In the genomic region with DNA sequence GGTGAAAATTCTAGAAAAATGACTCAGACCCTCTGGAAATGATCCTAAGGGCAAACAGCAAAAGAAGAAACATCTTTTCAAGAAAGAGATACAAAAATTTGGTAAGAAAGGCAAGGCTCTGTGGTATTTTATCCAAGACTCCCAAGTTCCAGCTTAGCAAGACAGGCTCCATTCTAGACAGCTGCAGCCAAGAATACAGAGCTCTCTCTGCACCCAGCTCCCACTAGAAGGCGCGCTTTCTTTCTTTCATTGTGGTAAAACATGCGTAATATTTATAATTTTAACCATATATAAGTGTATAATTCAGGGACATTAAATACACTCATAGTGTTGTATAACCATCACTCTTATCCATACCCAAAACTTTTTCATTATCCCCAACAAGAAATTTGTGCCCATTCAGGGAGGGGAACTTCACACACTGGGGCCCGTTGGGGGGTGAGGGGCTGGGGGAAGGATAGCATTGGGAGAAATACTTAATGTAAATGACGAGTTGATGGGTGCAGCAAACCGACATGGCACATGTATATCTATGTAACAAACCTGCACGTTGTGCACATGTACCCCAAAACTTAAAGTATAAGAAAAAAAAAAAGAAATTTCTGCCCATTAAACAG, we compare ENCODE assay signal across 13 cellular contexts. TPM values are rescaled to one million over a fixed set of nuclear protein-coding genes. Genes with fewer than 3 reads are reported as not detected.
DNase-seq lines count a peak whose midpoint lies in the region; ATAC-seq and TF ChIP-seq lines count a peak whose summit lies in the region.
"Had no signal": no experiment of that assay in that cellular context is flagged by ENCODE, and none has a peak within 500 bp of the region (broad histone marks: within the 10 kb centered on the region; RNA-seq: fewer than 3 reads in every experiment).

No MANE protein-coding gene starts in this region.

- H3K79me2 ChIP-seq in OCI-LY3 (ENCODE audit: low read length), result no peaks in the 10 kb centered on the region

- no peaks in the 10 kb centered on the region for H4K20me1 ChIP-seq in OCI-LY3 (ENCODE audit: insufficient read depth, low read length)

- POLR2A ChIA-PET in A673 (lab: Charles Lee; ENCODE audit: low non-redundant PET), result interaction anchor here (0.6 kb wide), 1 partner anchor 480 kb away, joined by 4 read pairs; no protein-coding TSS in a partner anchor
- POLR2A ChIA-PET in CD4-positive, alpha-beta T cell (lab: Charles Lee), result no interaction called here

- no peak overlapping the region for H2AFZ ChIP-seq in OCI-LY3 (ENCODE audit: low read depth, low read length)

- WGBS in spleen, 5 donors, result 70 to 90% (median 77%) methylated on average over 7 of the region's 7 CpGs
- WGBS in esophagus muscularis mucosa, result 69% methylated on average over 7 of the region's 7 CpGs

- peaks cover 5% of the 10 kb centered on the region for H3K4me1 Mint-ChIP-seq in CD4-positive, alpha-beta T cell (ENCODE audit: low read depth)

- DNase-seq in A673 (ENCODE audit: low spot score) (peak; percentile 38), GM12864 (ENCODE audit: low read depth) (no peak), dermis blood vessel endothelial cell (peak; percentile 14), spleen (no peak), esophagus muscularis mucosa (ENCODE audit: extremely low spot score) (no peak)
- DNase-seq in CD4-positive, alpha-beta T cell, result no peak
- DNase-seq in activated CD4-positive, alpha-beta T cell treated with anti-CD3 and anti-CD28 coated beads for 4 hours, result no peak
- DNase-seq: aorta; NCI-H2029 treated with DMSO at 0.1 percent for 48 hours; Peyer's patch; stimulated activated naive B cell treated with anti-CD40 and anti-IgM and Interleukin-4, amounts not matched to agents 10 μg/mL and 1 μg/mL and 100 μg/mL, for 72 hours had no signal

- CTCF ChIA-PET in A673 (lab: Charles Lee), result interaction anchor here (0.6 to 0.7 kb wide), 2 partner anchors 520 to 884 kb away, joined by 3 read pairs; no protein-coding TSS in a partner anchor
- CTCF ChIA-PET in CD4-positive, alpha-beta T cell (lab: Charles Lee), result no interaction called here

- peaks cover 6% of the 10 kb centered on the region for H3K4me1 ChIP-seq in A673 (ENCODE audit: insufficient read depth, low read length, poor library complexity, severe bottlenecking)
- peaks cover 23% of the 10 kb centered on the region for H3K4me1 ChIP-seq in OCI-LY3 (ENCODE audit: low read length)
- peaks cover 0 to 17% (median 9%) of the 10 kb centered on the region in 6 donors for H3K4me1 ChIP-seq in spleen
- H3K4me1 ChIP-seq in esophagus muscularis mucosa, result peaks cover 0 to 16% (median 9%) of the 10 kb centered on the region in 4 donors

- H3K36me3 Mint-ChIP-seq in CD4-positive, alpha-beta T cell (ENCODE audit: low read depth), result no peaks in the 10 kb centered on the region
- H3K36me3 Mint-ChIP-seq: stimulated activated naive B cell treated with anti-CD40 and anti-IgM and Interleukin-4, amounts not matched to agents 10 μg/mL and 1 μg/mL and 100 μg/mL, for 72 hours had no signal

- no peak overlapping the region for H3K4me3 ChIP-seq in A673 (ENCODE audit: low read depth, low read length, poor library complexity, severe bottlenecking)
- H3K4me3 ChIP-seq in GM12864 (ENCODE audit: low read depth, low read length), result no peak overlapping the region
- no peak overlapping the region for H3K4me3 ChIP-seq in OCI-LY3 (ENCODE audit: low read length)
- H3K4me3 ChIP-seq in spleen, result no peak overlapping the region
- no peak overlapping the region for H3K4me3 ChIP-seq in esophagus muscularis mucosa
- H3K4me3 ChIP-seq: Peyer's patch had no signal

- H3K4me2 ChIP-seq in OCI-LY3 (ENCODE audit: low read length), result peak overlapping the region; percentile 30; the same call in 1 of the 2 replicates

- no peak overlapping the region for H3K27ac ChIP-seq in A673 (ENCODE audit: low read depth, low read length, poor library complexity, severe bottlenecking)
- H3K27ac ChIP-seq in OCI-LY3 (ENCODE audit: low read length), result no peak overlapping the region
- no peak overlapping the region for H3K27ac ChIP-seq in spleen
- H3K27ac ChIP-seq in CD4-positive, alpha-beta T cell (ENCODE audit: low read depth, low read length), result no peak overlapping the region
- no peak overlapping the region for H3K27ac ChIP-seq in esophagus muscularis mucosa (replicated peaks in 1 of 4)
- H3K27ac ChIP-seq: Peyer's patch had no signal

- H3K9me3 ChIP-seq in A673 (ENCODE audit: low read depth, low read length, poor library complexity, severe bottlenecking) (no peaks in the 10 kb centered on the region), OCI-LY3 (ENCODE audit: insufficient read depth, low read length) (no peaks in the 10 kb centered on the region), spleen (no peaks in the 10 kb centered on the region), esophagus muscularis mucosa (no peaks in the 10 kb centered on the region)
- H3K9me3 ChIP-seq in CD4-positive, alpha-beta T cell (ENCODE audit: control insufficient read depth, low read length), result no peaks in the 10 kb centered on the region
- H3K9me3 ChIP-seq: Peyer's patch had no signal

- TF ChIP-seq POLR2A in spleen (IDR thresholded peaks at IDR 0.05) (no peak), esophagus muscularis mucosa (IDR thresholded peaks at IDR 0.05; ENCODE audit: low read depth) (no peak)

- TF ChIP-seq CTCF in A673 (conservative IDR thresholded peaks at IDR 0.05; ENCODE audit: low read depth, low read length) (peak; percentile 65), GM12864 (IDR thresholded peaks at IDR 0.05; ENCODE audit: low read depth, low read length, missing control alignments) (peak; percentile 45), OCI-LY3 (IDR thresholded peaks at IDR 0.05; ENCODE audit: low read depth, low read length) (peak; percentile 60), spleen (IDR thresholded peaks at IDR 0.05 in 8 of 11, conservative IDR thresholded peaks at IDR 0.05 in 3 of 11) (no peak), esophagus muscularis mucosa (IDR thresholded peaks at IDR 0.05) (peak in 1 of 3 experiments; percentile 23)
- no peak for TF ChIP-seq CTCF in CD4-positive, alpha-beta T cell (IDR thresholded peaks at IDR 0.05)

- no peak overlapping the region for H3K9ac ChIP-seq in OCI-LY3 (ENCODE audit: low read length)

- ATAC-seq in CD4-positive, alpha-beta T cell (ENCODE audit: poor library complexity), result no peak
- ATAC-seq: stimulated activated naive B cell treated with anti-CD40 and anti-IgM and Interleukin-4, amounts not matched to agents 10 μg/mL and 1 μg/mL and 100 μg/mL, for 72 hours had no signal

- H3K27ac Mint-ChIP-seq in CD4-positive, alpha-beta T cell, result no peak overlapping the region
- H3K27ac Mint-ChIP-seq: CD14-positive monocyte; stimulated activated naive B cell treated with anti-CD40 and anti-IgM and Interleukin-4, amounts not matched to agents 10 μg/mL and 1 μg/mL and 100 μg/mL, for 72 hours had no signal

- no TSS peak for BruUV-seq in A673 (replicated peaks; lab: Mats Ljungman, UMichigan)

- H3K9me3 Mint-ChIP-seq in CD4-positive, alpha-beta T cell, result no peaks in the 10 kb centered on the region
- H3K9me3 Mint-ChIP-seq: stimulated activated naive B cell treated with anti-CD40 and anti-IgM and Interleukin-4, amounts not matched to agents 10 μg/mL and 1 μg/mL and 100 μg/mL, for 72 hours had no signal

- no peak for TF ChIP-seq EP300 in esophagus muscularis mucosa (IDR thresholded peaks at IDR 0.05)

- intact Hi-C loops in A673 (cut with micrococcal nuclease; ENCODE audit: unreplicated experiment), result loop anchor here (5.0 kb wide), 1 partner anchor 520 kb away; no protein-coding TSS in a partner anchor
- intact Hi-C loops in spleen (cut with DNase I; ENCODE audit: low total_unique reads), result loop anchor here (10.0 kb wide), 1 partner anchor 122 kb away; no protein-coding TSS in a partner anchor
- intact Hi-C loops in CD4-positive, alpha-beta T cell (cut with DNase I, micrococcal nuclease), result no loop called here
- intact Hi-C loops in esophagus muscularis mucosa (cut with DNase I), result no loop called here

- no peaks in the 10 kb centered on the region for H3K36me3 ChIP-seq in A673 (ENCODE audit: insufficient read depth, low read length, poor library complexity, severe bottlenecking)
- no peaks in the 10 kb centered on the region for H3K36me3 ChIP-seq in OCI-LY3 (replicated peaks; ENCODE audit: low read depth, low read length)
- no peaks in the 10 kb centered on the region for H3K36me3 ChIP-seq in spleen
- H3K36me3 ChIP-seq in esophagus muscularis mucosa, result no peaks in the 10 kb centered on the region
- H3K36me3 ChIP-seq: Peyer's patch had no signal

- H3K4me3 Mint-ChIP-seq in CD4-positive, alpha-beta T cell, result no peak overlapping the region
- H3K4me3 Mint-ChIP-seq: CD14-positive monocyte; stimulated activated naive B cell treated with anti-CD40 and anti-IgM and Interleukin-4, amounts not matched to agents 10 μg/mL and 1 μg/mL and 100 μg/mL, for 72 hours had no signal

- H3K27me3 Mint-ChIP-seq in CD4-positive, alpha-beta T cell, result peaks cover 46% of the 10 kb centered on the region

- H3K27me3 ChIP-seq in A673 (replicated peaks; ENCODE audit: insufficient read depth, low read depth, low read length, poor library complexity) (no peaks in the 10 kb centered on the region), OCI-LY3 (ENCODE audit: low read depth, low read length) (no peaks in the 10 kb centered on the region), spleen (replicated peaks in 1 of 7) (peaks cover 0 to 29% (median 8%) of the 10 kb centered on the region in 7 donors), esophagus muscularis mucosa (no peaks in the 10 kb centered on the region)
- peaks cover 30% of the 10 kb centered on the region for H3K27me3 ChIP-seq in CD4-positive, alpha-beta T cell (ENCODE audit: control insufficient read depth, insufficient read depth, low read length)
- H3K27me3 ChIP-seq: Peyer's patch had no signal

RNA-seq across cellular contexts. Expression of a gene that starts 2.2 kb away (rescaled TPM):
- total RNA-seq in A673 (2021) (0.69 and 1.3 TPM in 2 replicates), dermis blood vessel endothelial cell (0.14 and 0.51 TPM in 2 replicates), spleen (1 to 10 TPM in 3 of 7 donors, under 1 TPM in 4; 0.43 to 2.3 (median 0.89) TPM), esophagus muscularis mucosa (1 to 10 TPM in 3 of 4 donors, under 1 TPM in 1; 0.42 to 2.2 (median 1.5) TPM)
- under 1 TPM; 0.39 to 0.77 (median 0.54) TPM for polyA plus RNA-seq in spleen
- not detected for total RNA-seq in CD4-positive, alpha-beta T cell
- total RNA-seq: Peyer's patch had no signal
- polyA plus RNA-seq: aorta, CD14-positive monocyte had no signal

Comparison
In these comparisons a context has a peak if more than half of its experiments do, and no peak if none do; other contexts are left out.
1. DNase-seq: peak in A673 (single experiment) and dermis blood vessel endothelial cell (single experiment); none in GM12864 (single experiment), spleen (single experiment), CD4-positive, alpha-beta T cell (0 of 10), activated CD4-positive, alpha-beta T cell treated with anti-CD3 and anti-CD28 coated beads for 4 hours (0 of 2) and esophagus muscularis mucosa (single experiment).
2. CTCF ChIP-seq: peak in A673 (single experiment), GM12864 (single experiment) and OCI-LY3 (single experiment); none in spleen (0 of 11) and CD4-positive, alpha-beta T cell (single experiment).
3. intact Hi-C loops: an anchor here in A673 (5.0 kb wide) and spleen (10.0 kb wide); none called in CD4-positive, alpha-beta T cell and esophagus muscularis mucosa.